38 cellular contexts compared by ENCODE assay signal in genomic region chr16:49347476-49347875, GRCh38. TPM values are rescaled to one million over a fixed set of nuclear protein-coding genes. Genes with fewer than 3 reads are reported as not detected.
"Had no signal": no experiment of that assay in that cellular context is flagged by ENCODE, and none has a peak within 500 bp of the region (broad histone marks: within the 10 kb centered on the region; RNA-seq: fewer than 3 reads in every experiment).

No MANE protein-coding gene starts in this region.

- H3K36me3 ChIP-seq: MG63 had no signal

- H3K27ac ChIP-seq: KMS-11 had no signal

- H3K27me3 ChIP-seq: MG63 had no signal

- H3K4me3 ChIP-seq: MG63 had no signal

- DNase-seq: Karpas-422, Kasumi-1, KBM-7, KG1, MG63, MM.1S, MV-4-11, NCI-H1048, NCI-H1092, NCI-H1092 treated with DMSO at 0.1 percent for 48 hours, NCI-H1105, NCI-H1105 treated with DMSO at 0.1 percent for 48 hours, NCI-H1417, NCI-H1417 treated with DMSO at 0.1 percent for 48 hours, NCI-H1436, NCI-H1436 treated with DMSO at 0.1 percent for 48 hours, NCI-H146, NCI-H1694, NCI-H1694 treated with DMSO at 0.1 percent for 48 hours, NCI-H187, NCI-H187 treated with DMSO at 0.1 percent for 48 hours, NCI-H1930, NCI-H2029, NCI-H2029 treated with DMSO at 0.1 percent for 48 hours, NCI-H2081, NCI-H2081 treated with DMSO at 0.1 percent for 48 hours, NCI-H2107, NCI-H2171, NCI-H2171 treated with DMSO at 0.1 percent for 48 hours, NCI-H2227 treated with DMSO at 0.1 percent for 48 hours, NCI-H226, NCI-H345, NCI-H446, NCI-H446 treated with DMSO at 0.1 percent for 48 hours had no signal

- H3K9me3 ChIP-seq: MG63 had no signal

RNA-seq across cellular contexts. Expression of gene C16orf78, which starts 26.1 kb away (rescaled TPM):
- total RNA-seq: LHCN-M2, M059J, MCF 10A had no signal
